ENCODE assay signal across 8 cellular contexts in the genomic region with DNA sequence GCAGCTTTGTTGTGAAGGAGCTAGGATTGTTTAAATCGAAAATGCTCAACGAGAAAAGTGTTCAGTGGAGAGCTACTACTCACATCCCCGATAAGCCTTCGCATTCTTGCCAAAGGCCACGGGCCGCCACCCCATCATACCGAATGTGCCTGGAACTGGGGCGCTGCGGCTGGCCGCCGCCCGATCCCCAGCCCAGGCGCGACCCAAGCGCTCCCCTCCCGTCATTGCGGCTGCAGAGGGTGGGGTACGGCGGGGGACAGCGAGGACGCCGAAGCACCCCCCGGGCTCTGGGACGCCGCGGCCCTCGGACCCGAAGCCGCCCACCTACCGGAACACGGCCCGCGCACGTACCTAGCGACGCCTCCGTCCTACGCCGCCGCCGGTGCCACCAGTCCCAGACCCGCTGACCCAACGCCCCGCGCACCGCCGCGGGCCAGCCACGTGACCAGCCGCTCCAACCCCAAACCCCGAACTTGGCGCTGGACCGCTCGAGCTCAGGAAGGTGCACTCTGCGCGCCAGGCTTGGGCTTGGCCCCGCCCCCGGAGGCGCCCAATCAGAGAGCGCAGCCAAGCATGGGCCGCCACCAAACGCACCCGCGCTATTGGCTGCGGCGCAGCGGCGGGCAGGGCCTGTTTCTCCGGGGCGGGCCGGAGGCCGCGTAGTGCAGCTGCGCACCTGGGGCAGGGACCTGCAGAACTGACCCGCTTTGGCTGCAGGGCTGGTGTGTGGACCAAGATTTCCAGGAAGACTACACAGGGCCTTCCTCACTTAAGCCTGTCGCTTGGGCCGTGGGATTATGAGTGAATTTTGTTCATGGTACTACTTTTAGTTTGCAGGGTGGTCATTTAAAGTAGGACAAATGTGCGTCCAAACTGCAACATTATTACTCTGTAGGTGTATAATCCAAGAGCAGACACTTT. TPM values are rescaled to one million over a fixed set of nuclear protein-coding genes. Genes with fewer than 3 reads are reported as not detected.
DNase-seq lines count a peak whose midpoint lies in the region; ATAC-seq and TF ChIP-seq lines count a peak whose summit lies in the region.

SHMT1 (minus strand) TSS at position 530 of the 921 bp plus-strand sequence. CDS start 7,569 bp downstream, outside the sequence.

- peaks cover 7 to 17% of the 10 kb centered on the region in 2 donors for H3K36me3 Mint-ChIP-seq in activated naive CD4-positive, alpha-beta T cell treated with anti-CD3 and anti-CD28 coated beads, Interleukin-2, amount 50 U/mL, for 72 hours

- peak within 1 kb of the TSS; percentile 87 for H3K27ac ChIP-seq in temporal lobe (ENCODE audit: low read depth, low read length)

- POLR2A ChIA-PET in GM10248 (lab: Yijun Ruan, JAX) = no interaction called here

- DNase-seq in GM10248 (ENCODE audit: extremely low spot score) = peak; percentile 98
- DNase-seq in NCI-H1048 (lab: John Stamatoyannopoulos, UW) = peak; percentile 80
- DNase-seq in SKM-1 treated with dmso at 0.1 percent for 144 hours (lab: John Stamatoyannopoulos, UW; ENCODE audit: unreplicated experiment) = peak; percentile 90
- peak; percentile 95 to 98 for DNase-seq in activated naive CD4-positive, alpha-beta T cell treated with anti-CD3 and anti-CD28 coated beads, Interleukin-2, amount 50 U/mL, for 72 hours (ENCODE audit: low spot score in 2 of 2)
- DNase-seq in glomerular visceral epithelial cell (ENCODE audit: extremely low spot score) = peak; percentile 94
- peak; percentile 78 for DNase-seq in omental fat pad (ENCODE audit: low spot score)

- ATAC-seq in HG02571 (IDR thresholded peaks at IDR 0.05; ENCODE audit: unreplicated experiment) (peak; percentile 98), omental fat pad (ENCODE audit: low FRiP score) (peak; percentile 99)
- ATAC-seq in activated naive CD4-positive, alpha-beta T cell treated with anti-CD3 and anti-CD28 coated beads, Interleukin-2, amount 50 U/mL, for 72 hours = peak; percentile 100

- CTCF ChIA-PET in GM10248 (lab: Yijun Ruan, JAX) = interaction anchor here (1.1 to 2.6 kb wide), 2 partner anchors 14 to 43 kb away, joined by 3 to 7 read pairs; no protein-coding TSS in a partner anchor

- TF ChIP-seq CTCF in GM10248 (IDR thresholded peaks at IDR 0.05; ENCODE audit: control extremely low read depth, extremely low read depth, low read depth, missing control alignments) (no peak), omental fat pad (IDR thresholded peaks at IDR 0.05) (no peak)

- H3K9me3 Mint-ChIP-seq in activated naive CD4-positive, alpha-beta T cell treated with anti-CD3 and anti-CD28 coated beads, Interleukin-2, amount 50 U/mL, for 72 hours = no peaks in the 10 kb centered on the region

- H3K27ac Mint-ChIP-seq in activated naive CD4-positive, alpha-beta T cell treated with anti-CD3 and anti-CD28 coated beads, Interleukin-2, amount 50 U/mL, for 72 hours = peak within 1 kb of the TSS; percentile 82 to 92

RNA-seq across cellular contexts. Expression of gene SHMT1, which starts in this region (rescaled TPM):
- 10 to 100 TPM; 65.9 to 73.1 TPM for total RNA-seq in activated naive CD4-positive, alpha-beta T cell treated with anti-CD3 and anti-CD28 coated beads, Interleukin-2, amount 50 U/mL, for 72 hours
- total RNA-seq in omental fat pad (100 to 1,000 TPM in 2 of 4 donors, 10 to 100 TPM in 2; 59.3 to 108 (median 102) TPM), temporal lobe (3.0 TPM)

Comparison
In these comparisons a context has a peak if more than half of its experiments do, and no peak if none do; other contexts are left out.
1. Peak in every context shown above with its lines: DNase-seq, ATAC-seq and H3K27ac ChIP-seq.
2. RNA of gene SHMT1 (total RNA-seq): 59.3 to 108 TPM in omental fat pad and 65.9 to 73.1 TPM in activated naive CD4-positive, alpha-beta T cell treated with anti-CD3 and anti-CD28 coated beads, Interleukin-2, amount 50 U/mL, for 72 hours; 3.0 TPM in temporal lobe (single experiment); every median in the first group is over 10 times any median in the second.